ENCODE assay signal across 1 cellular context in the genomic region with DNA sequence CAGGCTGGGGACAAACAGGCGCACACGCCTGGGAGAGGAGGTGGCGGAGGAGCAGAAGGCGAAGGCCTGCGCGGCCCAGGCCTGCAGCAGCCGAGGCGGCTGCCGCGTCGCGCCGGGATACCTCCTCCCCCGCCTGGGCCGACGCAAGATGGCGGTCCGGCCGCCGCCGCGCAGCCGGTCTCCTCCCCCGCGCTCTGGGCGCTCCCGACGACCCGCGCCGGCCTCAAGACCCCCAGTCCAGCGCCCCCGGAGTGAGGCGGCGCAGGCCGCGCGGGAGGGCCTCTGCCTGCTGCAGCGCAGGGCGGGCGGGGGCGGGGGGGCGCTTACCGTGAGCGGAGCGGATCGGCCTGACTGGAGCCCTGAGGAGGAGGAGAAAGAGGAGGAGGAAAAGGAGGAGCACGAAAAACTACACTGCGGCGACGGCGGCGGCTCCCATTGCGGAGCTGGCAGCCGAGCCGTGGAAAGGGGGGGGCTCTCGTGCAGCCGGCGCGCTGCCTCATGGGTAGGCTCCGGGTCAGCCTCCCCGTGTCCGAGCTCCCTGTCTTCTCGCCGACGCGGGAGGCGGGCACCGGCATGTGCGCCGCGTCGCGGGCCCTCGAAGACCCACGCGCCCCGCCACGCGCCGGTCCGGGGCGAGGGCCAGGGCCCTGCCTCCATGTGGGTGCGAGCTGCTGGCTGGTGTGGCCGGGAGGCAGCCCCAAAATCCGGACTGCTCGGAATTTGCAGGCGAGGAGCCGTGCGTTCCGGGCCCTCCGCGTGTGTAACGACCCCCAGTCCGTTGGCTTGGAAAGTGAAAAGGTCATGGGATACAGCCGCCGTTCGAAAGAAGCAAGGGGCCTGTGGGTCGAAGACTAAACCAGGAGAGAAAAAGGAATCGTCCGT.
TF ChIP-seq lines count a peak whose summit lies in the region.

Gene ZNF280D (minus strand): TSS at position 379 of the 882 bp plus-strand sequence. CDS start 26,400 bp downstream, outside the sequence.

TF ChIP-seq in HCT116, 20 proteins besides CTCF, POLR2A, EP300 and RAD21 (continued from another document):
- TF ChIP-seq, protein P1, sequence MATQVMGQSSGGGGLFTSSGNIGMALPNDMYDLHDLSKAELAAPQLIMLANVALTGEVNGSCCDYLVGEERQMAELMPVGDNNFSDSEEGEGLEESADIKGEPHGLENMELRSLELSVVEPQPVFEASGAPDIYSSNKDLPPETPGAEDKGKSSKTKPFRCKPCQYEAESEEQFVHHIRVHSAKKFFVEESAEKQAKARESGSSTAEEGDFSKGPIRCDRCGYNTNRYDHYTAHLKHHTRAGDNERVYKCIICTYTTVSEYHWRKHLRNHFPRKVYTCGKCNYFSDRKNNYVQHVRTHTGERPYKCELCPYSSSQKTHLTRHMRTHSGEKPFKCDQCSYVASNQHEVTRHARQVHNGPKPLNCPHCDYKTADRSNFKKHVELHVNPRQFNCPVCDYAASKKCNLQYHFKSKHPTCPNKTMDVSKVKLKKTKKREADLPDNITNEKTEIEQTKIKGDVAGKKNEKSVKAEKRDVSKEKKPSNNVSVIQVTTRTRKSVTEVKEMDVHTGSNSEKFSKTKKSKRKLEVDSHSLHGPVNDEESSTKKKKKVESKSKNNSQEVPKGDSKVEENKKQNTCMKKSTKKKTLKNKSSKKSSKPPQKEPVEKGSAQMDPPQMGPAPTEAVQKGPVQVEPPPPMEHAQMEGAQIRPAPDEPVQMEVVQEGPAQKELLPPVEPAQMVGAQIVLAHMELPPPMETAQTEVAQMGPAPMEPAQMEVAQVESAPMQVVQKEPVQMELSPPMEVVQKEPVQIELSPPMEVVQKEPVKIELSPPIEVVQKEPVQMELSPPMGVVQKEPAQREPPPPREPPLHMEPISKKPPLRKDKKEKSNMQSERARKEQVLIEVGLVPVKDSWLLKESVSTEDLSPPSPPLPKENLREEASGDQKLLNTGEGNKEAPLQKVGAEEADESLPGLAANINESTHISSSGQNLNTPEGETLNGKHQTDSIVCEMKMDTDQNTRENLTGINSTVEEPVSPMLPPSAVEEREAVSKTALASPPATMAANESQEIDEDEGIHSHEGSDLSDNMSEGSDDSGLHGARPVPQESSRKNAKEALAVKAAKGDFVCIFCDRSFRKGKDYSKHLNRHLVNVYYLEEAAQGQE (IDR thresholded peaks at IDR 0.05; ENCODE audit: low read depth) = no peak
- peak; percentile 56; the same call in 1 of the 2 replicates for TF ChIP-seq EGR1 (IDR thresholded peaks at IDR 0.05; ENCODE audit: low read depth)
- TF ChIP-seq ZFX (IDR thresholded peaks at IDR 0.05) = peak; percentile 99
- TF ChIP-seq SIN3A (IDR thresholded peaks at IDR 0.05; ENCODE audit: low read depth) = no peak
- peak; percentile 78 for TF ChIP-seq TCF7L2 (IDR thresholded peaks at IDR 0.05; ENCODE audit: borderline replicate concordance, extremely low read depth, insufficient read depth, insufficient read length)
- TF ChIP-seq ELF1 (IDR thresholded peaks at IDR 0.05; ENCODE audit: borderline replicate concordance, low read depth) = no peak
- TF ChIP-seq POLR2AphosphoS5 (IDR thresholded peaks at IDR 0.05; ENCODE audit: low read depth, low read length) = peak; percentile 68
- TF ChIP-seq ZNF274 (IDR thresholded peaks at IDR 0.05; ENCODE audit: low read depth, low read length) = no peak
- TF ChIP-seq SRF (IDR thresholded peaks at IDR 0.05; ENCODE audit: low read depth) = no peak
- TF ChIP-seq CBX3 (IDR thresholded peaks at IDR 0.05; ENCODE audit: low read depth) = peak; percentile 97
- TF ChIP-seq, protein P2, sequence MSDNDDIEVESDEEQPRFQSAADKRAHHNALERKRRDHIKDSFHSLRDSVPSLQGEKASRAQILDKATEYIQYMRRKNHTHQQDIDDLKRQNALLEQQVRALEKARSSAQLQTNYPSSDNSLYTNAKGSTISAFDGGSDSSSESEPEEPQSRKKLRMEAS (IDR thresholded peaks at IDR 0.05) = peak; percentile 100
- TF ChIP-seq SP1 (IDR thresholded peaks at IDR 0.05; ENCODE audit: low read depth) = peak; percentile 73
